1 cellular context compared by ENCODE assay signal in the genomic region with DNA sequence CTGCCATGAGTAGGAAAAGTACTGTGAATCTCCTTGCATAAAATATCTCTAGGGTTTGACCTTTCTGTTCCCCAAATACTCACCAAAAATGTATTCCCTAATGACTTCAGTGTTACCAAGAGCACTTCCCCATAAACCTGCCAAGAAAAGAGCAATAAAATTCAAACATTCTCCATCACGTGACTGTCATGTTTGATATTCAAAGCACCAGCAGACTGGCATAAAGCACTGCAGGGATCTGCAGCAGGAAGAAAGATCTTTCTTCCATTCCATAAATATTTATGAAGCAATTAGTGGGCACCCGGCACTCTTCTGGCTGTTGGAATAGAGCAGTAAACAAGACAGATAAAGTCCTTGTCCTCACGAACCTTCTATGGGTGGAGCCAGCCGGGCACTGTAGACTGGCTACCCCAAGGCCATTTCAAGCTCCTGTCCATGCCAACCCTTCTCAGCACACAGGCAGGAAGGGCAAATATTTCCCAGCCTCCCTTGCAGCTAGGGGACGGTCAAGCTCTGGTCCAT.
TF ChIP-seq lines count a peak whose summit lies in the region.

No MANE protein-coding gene starts in this region.

TF ChIP-seq in K562, 482 proteins besides CTCF, POLR2A, EP300 and RAD21 (continued from another document):
- TF ChIP-seq RAD51 (IDR thresholded peaks at IDR 0.05; ENCODE audit: borderline replicate concordance, low read depth) (peak; percentile 22; the same call in 1 of the 2 replicates), TFE3 (CRISPR knock-in tag; IDR thresholded peaks at IDR 0.05) (peak; percentile 68)
